28 cellular contexts compared by ENCODE assay signal in the genomic region with DNA sequence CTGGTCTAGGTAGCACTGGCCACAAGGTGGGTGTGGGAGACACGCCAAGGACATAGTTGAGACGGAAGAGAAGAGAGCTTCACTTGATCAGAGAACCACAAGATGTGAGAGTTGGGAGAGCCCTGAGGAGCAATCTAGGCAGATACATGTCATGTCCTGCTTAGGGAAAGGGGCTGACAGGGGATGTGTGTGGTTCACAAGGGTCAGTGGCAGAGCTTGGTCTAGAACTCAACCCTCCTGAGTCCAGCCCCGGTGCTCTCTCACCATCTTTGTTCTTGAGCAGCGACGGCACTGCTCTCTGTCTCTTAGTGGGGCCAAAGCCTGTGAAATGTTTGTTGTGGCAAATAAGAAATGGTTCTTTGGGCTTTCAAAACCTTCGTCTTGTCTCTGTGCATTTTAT.
"Had no signal": no experiment of that assay in that cellular context is flagged by ENCODE, and none has a peak within 500 bp of the region (broad histone marks: within the 10 kb centered on the region; RNA-seq: fewer than 3 reads in every experiment).

No MANE protein-coding gene starts in this region.

- ATAC-seq: activated CD8-positive, alpha-beta T cell treated with anti-CD3 and anti-CD28 coated beads, Interleukin-2, amount 10 ng/mL, durations not matched to agents 7 days and 5 days; Panc1 had no signal

- H3K27me3 Mint-ChIP-seq: activated naive CD8-positive, alpha-beta T cell treated with anti-CD3 and anti-CD28 coated beads, Interleukin-2, amount 10 ng/mL, durations not matched to agents 7 days and 5 days had no signal

- H3K9me3 ChIP-seq: ascending aorta, MG63, SJCRH30 had no signal

- H3K4me1 ChIP-seq: SJCRH30 had no signal

- H3K4me3 Mint-ChIP-seq: activated CD8-positive, alpha-beta T cell treated with anti-CD3 and anti-CD28 coated beads, Interleukin-2, amount 10 ng/mL, durations not matched to agents 7 days and 5 days; activated naive CD4-positive, alpha-beta T cell treated with anti-CD3 and anti-CD28 coated beads, Interleukin-2, amount 50 U/mL, for 24 hours; activated naive CD8-positive, alpha-beta T cell treated with anti-CD3 and anti-CD28 coated beads, Interleukin-2, amount 10 ng/mL, durations not matched to agents 7 days and 5 days; activated T-cell treated with anti-CD3 and anti-CD28 coated beads, Interleukin-2, amount 50 U/mL, for 24 hours had no signal

- H3K36me3 Mint-ChIP-seq: activated naive CD4-positive, alpha-beta T cell treated with anti-CD3 and anti-CD28 coated beads, Interleukin-2, amount 50 U/mL, for 24 hours; activated naive CD8-positive, alpha-beta T cell treated with anti-CD3 and anti-CD28 coated beads, Interleukin-2, amount 10 ng/mL, durations not matched to agents 7 days and 5 days had no signal

- H3K27ac ChIP-seq: SJCRH30, SK-N-MC, WERI-Rb-1 had no signal

- H3K27me3 ChIP-seq: ascending aorta, SJCRH30 had no signal

- H3K4me1 Mint-ChIP-seq: activated naive CD4-positive, alpha-beta T cell treated with anti-CD3 and anti-CD28 coated beads, Interleukin-2, amount 50 U/mL, for 24 hours; activated naive CD8-positive, alpha-beta T cell treated with anti-CD3 and anti-CD28 coated beads, Interleukin-2, amount 10 ng/mL, durations not matched to agents 7 days and 5 days had no signal

- H3K4me3 ChIP-seq: ascending aorta, MG63, SJCRH30, SK-N-MC had no signal

- H3K27ac Mint-ChIP-seq: activated CD8-positive, alpha-beta T cell treated with anti-CD3 and anti-CD28 coated beads, Interleukin-2, amount 10 ng/mL, durations not matched to agents 7 days and 5 days; activated naive CD4-positive, alpha-beta T cell treated with anti-CD3 and anti-CD28 coated beads, Interleukin-2, amount 50 U/mL, for 24 hours; activated naive CD8-positive, alpha-beta T cell treated with anti-CD3 and anti-CD28 coated beads, Interleukin-2, amount 10 ng/mL, durations not matched to agents 7 days and 5 days; activated T-cell treated with anti-CD3 and anti-CD28 coated beads, Interleukin-2, amount 50 U/mL, for 24 hours; activated T-helper 2 cell treated with anti-CD3 and anti-CD28 coated beads, Interferon-gamma antibody, Interleukin-2, Interleukin-4, amounts not matched to agents 10 μg/mL and 5 μg/mL and 100 μg/mL, durations not matched to agents 14 hours and 24 hours and 36 hours had no signal

- H3K36me3 ChIP-seq: MG63, SJCRH30 had no signal

- DNase-seq: activated CD4-positive, alpha-beta T cell treated with anti-CD3 and anti-CD28 coated beads for 1 hour; activated CD4-positive, alpha-beta T cell treated with anti-CD3 and anti-CD28 coated beads for 48 hours; activated CD4-positive, CD25-positive, alpha-beta regulatory T cell; activated CD8-positive, alpha-beta T cell treated with anti-CD3 and anti-CD28 coated beads, Interleukin-2, amount 10 ng/mL, durations not matched to agents 7 days and 5 days; activated gamma-delta T cell; activated naive CD4-positive, alpha-beta T cell treated with Interleukin-2 at 50 U/mL for 16 hours; activated naive CD8-positive, alpha-beta T cell treated with anti-CD3 and anti-CD28 coated beads, Interleukin-2, amount 10 ng/mL, durations not matched to agents 7 days and 5 days; activated T-cell treated with anti-CD3 and anti-CD28 coated beads, Interleukin-2, amount 50 U/mL, for 24 hours; amygdala; Kasumi-1; KG1; MG63; NCI-H1048; NCI-H1105 treated with DMSO at 0.1 percent for 48 hours; NCI-H1436; NCI-H1694; NCI-H1930; NCI-H2081 treated with DMSO at 0.1 percent for 48 hours; NCI-H226; NCI-H524 treated with DMSO at 0.1 percent for 48 hours; SJCRH30; T1000; WERI-Rb-1 had no signal

- H3K9me3 Mint-ChIP-seq: activated naive CD4-positive, alpha-beta T cell treated with anti-CD3 and anti-CD28 coated beads, Interleukin-2, amount 50 U/mL, for 24 hours; activated naive CD8-positive, alpha-beta T cell treated with anti-CD3 and anti-CD28 coated beads, Interleukin-2, amount 10 ng/mL, durations not matched to agents 7 days and 5 days; activated T-cell treated with anti-CD3 and anti-CD28 coated beads, Interleukin-2, amount 50 U/mL, for 24 hours; activated T-helper 2 cell treated with anti-CD3 and anti-CD28 coated beads, Interferon-gamma antibody, Interleukin-2, Interleukin-4, amounts not matched to agents 10 μg/mL and 5 μg/mL and 100 μg/mL, durations not matched to agents 14 hours and 24 hours and 36 hours had no signal
